In genomic region chr2:88016948-88017779, GRCh38 we compare ENCODE assay signal across 8 cellular contexts. TPM values are rescaled to one million over a fixed set of nuclear protein-coding genes. Genes with fewer than 3 reads are reported as not detected.
DNase-seq lines count a peak whose midpoint lies in the region; ATAC-seq, FAIRE-seq and TF ChIP-seq lines count a peak whose summit lies in the region.

No MANE protein-coding gene starts in this region.

- peaks cover 14% of the 10 kb centered on the region for H3F3A ChIP-seq in DOHH2 (ENCODE audit: control insufficient read depth, insufficient read depth)
- no peaks in the 10 kb centered on the region for H3F3A ChIP-seq in OCI-LY1 (ENCODE audit: insufficient read depth, low read length)

- H3K27me3 ChIP-seq in DOHH2 (ENCODE audit: control insufficient read depth, low read length) (no peaks in the 10 kb centered on the region), OCI-LY1 (ENCODE audit: insufficient read depth, low read length) (no peaks in the 10 kb centered on the region), subcutaneous abdominal adipose tissue (ENCODE audit: control insufficient read depth in 5 of 5, insufficient read depth in 4 of 5, low read length in 5 of 5) (no peaks in the 10 kb centered on the region)

- peaks cover 3% of the 10 kb centered on the region; the same call in 1 of the 2 replicates for H3K36me3 ChIP-seq in DOHH2 (ENCODE audit: control insufficient read depth, low read length)
- H3K36me3 ChIP-seq in OCI-LY1 (ENCODE audit: insufficient read depth, low read length) = no peaks in the 10 kb centered on the region; the same call in 1 of the 2 replicates
- no peaks in the 10 kb centered on the region for H3K36me3 ChIP-seq in subcutaneous abdominal adipose tissue (ENCODE audit: control insufficient read depth in 5 of 5, insufficient read depth in 5 of 5, low read length in 5 of 5)

- no peaks in the 10 kb centered on the region for H4K20me1 ChIP-seq in DOHH2 (ENCODE audit: control insufficient read depth, insufficient read depth, low read depth, low read length)
- no peaks in the 10 kb centered on the region for H4K20me1 ChIP-seq in OCI-LY1 (ENCODE audit: insufficient read depth, low read length)

- peaks cover 18% of the 10 kb centered on the region for H3K4me1 ChIP-seq in DOHH2 (ENCODE audit: control insufficient read depth, low read length)
- peaks cover 20% of the 10 kb centered on the region for H3K4me1 ChIP-seq in OCI-LY1 (ENCODE audit: insufficient read depth, low read length, severe bottlenecking)
- peaks cover 0 to 11% (median 7%) of the 10 kb centered on the region in 5 donors for H3K4me1 ChIP-seq in subcutaneous abdominal adipose tissue (ENCODE audit: control insufficient read depth in 5 of 5, insufficient read depth in 5 of 5, low read length in 5 of 5)

- TF ChIP-seq CTCF in DOHH2 (IDR thresholded peaks at IDR 0.05; ENCODE audit: low read depth, low read length, poor library complexity, severe bottlenecking) = no peak
- no peak for TF ChIP-seq CTCF in OCI-LY1 (IDR thresholded peaks at IDR 0.05; ENCODE audit: low read length)
- no peak for TF ChIP-seq CTCF in cardiac fibroblast (IDR thresholded peaks at IDR 0.05; ENCODE audit: low read depth, low read length)

- H3K27ac ChIP-seq in DOHH2 (ENCODE audit: low read depth, low read length) (peak overlapping the region; percentile 81), OCI-LY1 (ENCODE audit: low read depth, low read length, poor library complexity, severe bottlenecking) (peak overlapping the region; percentile 75), subcutaneous abdominal adipose tissue (ENCODE audit: low read depth, low read length) (no peak overlapping the region)

- H3K79me2 ChIP-seq in DOHH2 (ENCODE audit: control insufficient read depth, low read length) (peaks cover 5% of the 10 kb centered on the region; the same call in 1 of the 2 replicates), OCI-LY1 (ENCODE audit: insufficient read depth, low read length) (no peaks in the 10 kb centered on the region)

- H3K9ac ChIP-seq in OCI-LY1 (ENCODE audit: low read length) (peak overlapping the region; percentile 71), subcutaneous abdominal adipose tissue (ENCODE audit: low read length in 5 of 5) (peak overlapping the region in 4 of 5 donors; percentile 51 to 86 (median 66))

- H2AFZ ChIP-seq in OCI-LY1 (ENCODE audit: low read length) = peak overlapping the region; percentile 3; the same call in 1 of the 2 replicates

- H3K4me3 ChIP-seq in DOHH2 (ENCODE audit: low read length) (peak overlapping the region; percentile 91), OCI-LY1 (ENCODE audit: low read depth, low read length, poor library complexity, severe bottlenecking) (peak overlapping the region; percentile 74), cardiac fibroblast (replicated peaks in 1 of 2; ENCODE audit: low read depth in 2 of 2, low read length in 2 of 2) (peak overlapping the region; percentile 57 to 72), subcutaneous abdominal adipose tissue (ENCODE audit: low read depth in 1 of 5, low read length in 5 of 5) (peak overlapping the region; percentile 66 to 84 (median 74))

- ATAC-seq in GM21367 (IDR thresholded peaks at IDR 0.05; ENCODE audit: unreplicated experiment) (peak; percentile 59), HG03565 (IDR thresholded peaks at IDR 0.05; ENCODE audit: unreplicated experiment) (peak; percentile 48), left lobe of liver (peak; percentile 80)

- H3K9me3 ChIP-seq in DOHH2 (ENCODE audit: control insufficient read depth, insufficient read depth, low read length) (peaks cover 15% of the 10 kb centered on the region), OCI-LY1 (ENCODE audit: low read length) (peaks cover 9% of the 10 kb centered on the region; the same call in 1 of the 2 replicates), subcutaneous abdominal adipose tissue (ENCODE audit: control insufficient read depth in 5 of 5, low read length in 5 of 5) (no peaks in the 10 kb centered on the region)

- FAIRE-seq in HTR-8/SVneo (lab: Jason Lieb, UNC) = no peak

- no peaks in the 10 kb centered on the region for H3K9me2 ChIP-seq in DOHH2 (replicated peaks; ENCODE audit: control insufficient read depth, low read length)
- no peaks in the 10 kb centered on the region for H3K9me2 ChIP-seq in OCI-LY1 (ENCODE audit: low read depth, low read length)

- DNase-seq in cardiac fibroblast (ENCODE audit: low read depth in 2 of 2) (peak in 1 of 2 donors; percentile 5), left lobe of liver (ENCODE audit: low spot score) (peak; percentile 78), HTR-8/SVneo (ENCODE audit: insufficient read length, low spot score) (no peak)

- peak overlapping the region; percentile 80 for H3K4me2 ChIP-seq in DOHH2 (ENCODE audit: low read length)
- H3K4me2 ChIP-seq in OCI-LY1 (ENCODE audit: low read length) = peak overlapping the region; percentile 81

RNA-seq across cellular contexts. Expression of gene RNU2-63P, which starts 0.8 kb away (rescaled TPM):
- total RNA-seq in left lobe of liver = 1.7 TPM

RNA-seq across cellular contexts. Expression of gene KRCC1, which starts 38.4 kb away (rescaled TPM):
- 10.0 TPM for total RNA-seq in left lobe of liver

RNA-seq across cellular contexts. Expression of gene SMYD1, which starts 50.5 kb away (rescaled TPM):
- not detected for total RNA-seq in left lobe of liver
